Comparison of ENCODE assay signal across 1 cellular context in genomic region chr1:212030936-212031528, GRCh38.
TF ChIP-seq lines count a peak whose summit lies in the region.

No MANE protein-coding gene starts in this region.

TF ChIP-seq in HEK293, 187 proteins besides CTCF, POLR2A, EP300 and RAD21 (continued from another document):
- TF ChIP-seq, protein P1, sequence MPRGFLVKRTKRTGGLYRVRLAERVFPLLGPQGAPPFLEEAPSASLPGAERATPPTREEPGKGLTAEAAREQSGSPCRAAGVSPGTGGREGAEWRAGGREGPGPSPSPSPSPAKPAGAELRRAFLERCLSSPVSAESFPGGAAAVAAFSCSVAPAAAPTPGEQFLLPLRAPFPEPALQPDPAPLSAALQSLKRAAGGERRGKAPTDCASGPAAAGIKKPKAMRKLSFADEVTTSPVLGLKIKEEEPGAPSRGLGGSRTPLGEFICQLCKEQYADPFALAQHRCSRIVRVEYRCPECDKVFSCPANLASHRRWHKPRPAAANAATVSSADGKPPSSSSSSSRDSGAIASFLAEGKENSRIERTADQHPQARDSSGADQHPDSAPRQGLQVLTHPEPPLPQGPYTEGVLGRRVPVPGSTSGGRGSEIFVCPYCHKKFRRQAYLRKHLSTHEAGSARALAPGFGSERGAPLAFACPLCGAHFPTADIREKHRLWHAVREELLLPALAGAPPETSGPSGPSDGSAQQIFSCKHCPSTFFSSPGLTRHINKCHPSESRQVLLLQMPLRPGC (tag by site-specific recombination; IDR thresholded peaks at IDR 0.05), result no peak
- TF ChIP-seq ZBTB21 (tag by site-specific recombination; IDR thresholded peaks at IDR 0.05) (peak; percentile 23; the same call in 1 of the 2 replicates), ZNF335 (tag by site-specific recombination; conservative IDR thresholded peaks at IDR 0.05) (peak; percentile 33), ZBTB44 (tag by site-specific recombination; IDR thresholded peaks at IDR 0.05) (peak; percentile 51; the same call in 1 of the 2 replicates), ZNF184 (tag by site-specific recombination; IDR thresholded peaks at IDR 0.05) (peak; percentile 55; the same call in 1 of the 2 replicates), ZNF366 (tag by site-specific recombination; conservative IDR thresholded peaks at IDR 0.05) (peak; percentile 49; the same call in 1 of the 2 replicates), KLF8 (tag by site-specific recombination; IDR thresholded peaks at IDR 0.05) (0 out of 2 replicates have a peak, but pooled peaks have one; percentile 57), ZNF324 (tag by site-specific recombination; IDR thresholded peaks at IDR 0.05) (peak; percentile 92), FEZF1 (tag by site-specific recombination; IDR thresholded peaks at IDR 0.05) (0 out of 2 replicates have a peak, but pooled peaks have one; percentile 6), ZNF24 (tag by site-specific recombination; IDR thresholded peaks at IDR 0.05) (peak; percentile 87), ZNF394 (tag by site-specific recombination; IDR thresholded peaks at IDR 0.05; ENCODE audit: borderline replicate concordance) (0 out of 2 replicates have a peak, but pooled peaks have one; percentile 31), ZNF23 (tag by site-specific recombination; IDR thresholded peaks at IDR 0.05; ENCODE audit: borderline replicate concordance) (no peak), OSR2 (tag by site-specific recombination; IDR thresholded peaks at IDR 0.05) (0 out of 2 replicates have a peak, but pooled peaks have one; percentile 7), ZXDB (tag by site-specific recombination; IDR thresholded peaks at IDR 0.05) (peak; percentile 40; the same call in 1 of the 2 replicates), ZNF558 (tag by site-specific recombination; IDR thresholded peaks at IDR 0.05) (peak; percentile 64; the same call in 1 of the 2 replicates), ZSCAN23 (tag by site-specific recombination; IDR thresholded peaks at IDR 0.05) (0 out of 2 replicates have a peak, but pooled peaks have one; percentile 23), ZFP69B (tag by site-specific recombination; IDR thresholded peaks at IDR 0.05) (peak; percentile 65; the same call in 1 of the 2 replicates), ZNF701 (tag by site-specific recombination; IDR thresholded peaks at IDR 0.05) (0 out of 2 replicates have a peak, but pooled peaks have one; percentile 41), ZNF747 (tag by site-specific recombination; IDR thresholded peaks at IDR 0.05) (no peak), ZNF549 (tag by site-specific recombination; IDR thresholded peaks at IDR 0.05) (no peak), ZBTB48 (tag by site-specific recombination; IDR thresholded peaks at IDR 0.05) (no peak), ZNF692 (tag by site-specific recombination; IDR thresholded peaks at IDR 0.05) (peak; percentile 59), ZEB2 (tag by site-specific recombination; IDR thresholded peaks at IDR 0.05) (peak; percentile 93), ZNF610 (tag by site-specific recombination; IDR thresholded peaks at IDR 0.05; ENCODE audit: borderline replicate concordance) (no peak), ZNF629 (tag by site-specific recombination; IDR thresholded peaks at IDR 0.05) (0 out of 2 replicates have a peak, but pooled peaks have one; percentile 64), ZBTB17 (tag by site-specific recombination; IDR thresholded peaks at IDR 0.05) (peak; percentile 93), GLI2 (tag by site-specific recombination; IDR thresholded peaks at IDR 0.05; ENCODE audit: borderline replicate concordance, low read depth) (no peak), ZSCAN4 (tag by site-specific recombination; IDR thresholded peaks at IDR 0.05) (0 out of 2 replicates have a peak, but pooled peaks have one; percentile 12), KLF10 (tag by site-specific recombination; IDR thresholded peaks at IDR 0.05) (peak; percentile 13; the same call in 1 of the 2 replicates), SP7 (tag by site-specific recombination; IDR thresholded peaks at IDR 0.05) (peak; percentile 71), PRDM1 (tag by site-specific recombination; IDR thresholded peaks at IDR 0.05) (peak; percentile 64; the same call in 1 of the 2 replicates), ZNF830 (tag by site-specific recombination; IDR thresholded peaks at IDR 0.05; ENCODE audit: low read depth) (no peak), ZNF580 (tag by site-specific recombination; IDR thresholded peaks at IDR 0.05) (no peak)
- TF ChIP-seq, protein P2, sequence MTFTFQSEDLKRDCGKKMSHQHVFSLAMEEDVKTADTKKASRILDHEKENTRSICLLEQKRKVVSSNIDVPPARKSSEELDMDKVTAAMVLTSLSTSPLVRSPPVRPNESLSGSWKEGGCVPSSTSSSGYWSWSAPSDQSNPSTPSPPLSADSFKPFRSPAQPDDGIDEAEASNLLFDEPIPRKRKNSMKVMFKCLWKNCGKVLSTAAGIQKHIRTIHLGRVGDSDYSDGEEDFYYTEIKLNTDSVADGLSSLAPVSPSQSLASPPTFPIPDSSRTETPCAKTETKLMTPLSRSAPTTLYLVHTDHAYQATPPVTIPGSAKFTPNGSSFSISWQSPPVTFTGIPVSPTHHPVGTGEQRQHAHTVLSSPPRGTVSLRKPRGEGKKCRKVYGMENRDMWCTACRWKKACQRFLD (tag by site-specific recombination; IDR thresholded peaks at IDR 0.05), result no peak
- TF ChIP-seq, protein P3, sequence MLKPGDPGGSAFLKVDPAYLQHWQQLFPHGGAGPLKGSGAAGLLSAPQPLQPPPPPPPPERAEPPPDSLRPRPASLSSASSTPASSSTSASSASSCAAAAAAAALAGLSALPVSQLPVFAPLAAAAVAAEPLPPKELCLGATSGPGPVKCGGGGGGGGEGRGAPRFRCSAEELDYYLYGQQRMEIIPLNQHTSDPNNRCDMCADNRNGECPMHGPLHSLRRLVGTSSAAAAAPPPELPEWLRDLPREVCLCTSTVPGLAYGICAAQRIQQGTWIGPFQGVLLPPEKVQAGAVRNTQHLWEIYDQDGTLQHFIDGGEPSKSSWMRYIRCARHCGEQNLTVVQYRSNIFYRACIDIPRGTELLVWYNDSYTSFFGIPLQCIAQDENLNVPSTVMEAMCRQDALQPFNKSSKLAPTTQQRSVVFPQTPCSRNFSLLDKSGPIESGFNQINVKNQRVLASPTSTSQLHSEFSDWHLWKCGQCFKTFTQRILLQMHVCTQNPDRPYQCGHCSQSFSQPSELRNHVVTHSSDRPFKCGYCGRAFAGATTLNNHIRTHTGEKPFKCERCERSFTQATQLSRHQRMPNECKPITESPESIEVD (tag by site-specific recombination; IDR thresholded peaks at IDR 0.05), result peak; percentile 42; the same call in 1 of the 2 replicates
- TF ChIP-seq, protein P4, sequence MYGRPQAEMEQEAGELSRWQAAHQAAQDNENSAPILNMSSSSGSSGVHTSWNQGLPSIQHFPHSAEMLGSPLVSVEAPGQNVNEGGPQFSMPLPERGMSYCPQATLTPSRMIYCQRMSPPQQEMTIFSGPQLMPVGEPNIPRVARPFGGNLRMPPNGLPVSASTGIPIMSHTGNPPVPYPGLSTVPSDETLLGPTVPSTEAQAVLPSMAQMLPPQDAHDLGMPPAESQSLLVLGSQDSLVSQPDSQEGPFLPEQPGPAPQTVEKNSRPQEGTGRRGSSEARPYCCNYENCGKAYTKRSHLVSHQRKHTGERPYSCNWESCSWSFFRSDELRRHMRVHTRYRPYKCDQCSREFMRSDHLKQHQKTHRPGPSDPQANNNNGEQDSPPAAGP (tag by site-specific recombination; IDR thresholded peaks at IDR 0.05), result 0 out of 2 replicates have a peak, but pooled peaks have one; percentile 27
- TF ChIP-seq, protein P5, sequence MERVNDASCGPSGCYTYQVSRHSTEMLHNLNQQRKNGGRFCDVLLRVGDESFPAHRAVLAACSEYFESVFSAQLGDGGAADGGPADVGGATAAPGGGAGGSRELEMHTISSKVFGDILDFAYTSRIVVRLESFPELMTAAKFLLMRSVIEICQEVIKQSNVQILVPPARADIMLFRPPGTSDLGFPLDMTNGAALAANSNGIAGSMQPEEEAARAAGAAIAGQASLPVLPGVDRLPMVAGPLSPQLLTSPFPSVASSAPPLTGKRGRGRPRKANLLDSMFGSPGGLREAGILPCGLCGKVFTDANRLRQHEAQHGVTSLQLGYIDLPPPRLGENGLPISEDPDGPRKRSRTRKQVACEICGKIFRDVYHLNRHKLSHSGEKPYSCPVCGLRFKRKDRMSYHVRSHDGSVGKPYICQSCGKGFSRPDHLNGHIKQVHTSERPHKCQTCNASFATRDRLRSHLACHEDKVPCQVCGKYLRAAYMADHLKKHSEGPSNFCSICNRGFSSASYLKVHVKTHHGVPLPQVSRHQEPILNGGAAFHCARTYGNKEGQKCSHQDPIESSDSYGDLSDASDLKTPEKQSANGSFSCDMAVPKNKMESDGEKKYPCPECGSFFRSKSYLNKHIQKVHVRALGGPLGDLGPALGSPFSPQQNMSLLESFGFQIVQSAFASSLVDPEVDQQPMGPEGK (tag by site-specific recombination; IDR thresholded peaks at IDR 0.05), result peak; percentile 51; the same call in 1 of the 2 replicates
- TF ChIP-seq, protein P6, sequence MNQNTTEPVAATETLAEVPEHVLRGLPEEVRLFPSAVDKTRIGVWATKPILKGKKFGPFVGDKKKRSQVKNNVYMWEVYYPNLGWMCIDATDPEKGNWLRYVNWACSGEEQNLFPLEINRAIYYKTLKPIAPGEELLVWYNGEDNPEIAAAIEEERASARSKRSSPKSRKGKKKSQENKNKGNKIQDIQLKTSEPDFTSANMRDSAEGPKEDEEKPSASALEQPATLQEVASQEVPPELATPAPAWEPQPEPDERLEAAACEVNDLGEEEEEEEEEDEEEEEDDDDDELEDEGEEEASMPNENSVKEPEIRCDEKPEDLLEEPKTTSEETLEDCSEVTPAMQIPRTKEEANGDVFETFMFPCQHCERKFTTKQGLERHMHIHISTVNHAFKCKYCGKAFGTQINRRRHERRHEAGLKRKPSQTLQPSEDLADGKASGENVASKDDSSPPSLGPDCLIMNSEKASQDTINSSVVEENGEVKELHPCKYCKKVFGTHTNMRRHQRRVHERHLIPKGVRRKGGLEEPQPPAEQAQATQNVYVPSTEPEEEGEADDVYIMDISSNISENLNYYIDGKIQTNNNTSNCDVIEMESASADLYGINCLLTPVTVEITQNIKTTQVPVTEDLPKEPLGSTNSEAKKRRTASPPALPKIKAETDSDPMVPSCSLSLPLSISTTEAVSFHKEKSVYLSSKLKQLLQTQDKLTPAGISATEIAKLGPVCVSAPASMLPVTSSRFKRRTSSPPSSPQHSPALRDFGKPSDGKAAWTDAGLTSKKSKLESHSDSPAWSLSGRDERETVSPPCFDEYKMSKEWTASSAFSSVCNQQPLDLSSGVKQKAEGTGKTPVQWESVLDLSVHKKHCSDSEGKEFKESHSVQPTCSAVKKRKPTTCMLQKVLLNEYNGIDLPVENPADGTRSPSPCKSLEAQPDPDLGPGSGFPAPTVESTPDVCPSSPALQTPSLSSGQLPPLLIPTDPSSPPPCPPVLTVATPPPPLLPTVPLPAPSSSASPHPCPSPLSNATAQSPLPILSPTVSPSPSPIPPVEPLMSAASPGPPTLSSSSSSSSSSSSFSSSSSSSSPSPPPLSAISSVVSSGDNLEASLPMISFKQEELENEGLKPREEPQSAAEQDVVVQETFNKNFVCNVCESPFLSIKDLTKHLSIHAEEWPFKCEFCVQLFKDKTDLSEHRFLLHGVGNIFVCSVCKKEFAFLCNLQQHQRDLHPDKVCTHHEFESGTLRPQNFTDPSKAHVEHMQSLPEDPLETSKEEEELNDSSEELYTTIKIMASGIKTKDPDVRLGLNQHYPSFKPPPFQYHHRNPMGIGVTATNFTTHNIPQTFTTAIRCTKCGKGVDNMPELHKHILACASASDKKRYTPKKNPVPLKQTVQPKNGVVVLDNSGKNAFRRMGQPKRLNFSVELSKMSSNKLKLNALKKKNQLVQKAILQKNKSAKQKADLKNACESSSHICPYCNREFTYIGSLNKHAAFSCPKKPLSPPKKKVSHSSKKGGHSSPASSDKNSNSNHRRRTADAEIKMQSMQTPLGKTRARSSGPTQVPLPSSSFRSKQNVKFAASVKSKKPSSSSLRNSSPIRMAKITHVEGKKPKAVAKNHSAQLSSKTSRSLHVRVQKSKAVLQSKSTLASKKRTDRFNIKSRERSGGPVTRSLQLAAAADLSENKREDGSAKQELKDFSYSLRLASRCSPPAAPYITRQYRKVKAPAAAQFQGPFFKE (tag by site-specific recombination; IDR thresholded peaks at IDR 0.05; ENCODE audit: borderline replicate concordance), result no peak
